ENCODE assay signal across 10 cellular contexts in the genomic region with DNA sequence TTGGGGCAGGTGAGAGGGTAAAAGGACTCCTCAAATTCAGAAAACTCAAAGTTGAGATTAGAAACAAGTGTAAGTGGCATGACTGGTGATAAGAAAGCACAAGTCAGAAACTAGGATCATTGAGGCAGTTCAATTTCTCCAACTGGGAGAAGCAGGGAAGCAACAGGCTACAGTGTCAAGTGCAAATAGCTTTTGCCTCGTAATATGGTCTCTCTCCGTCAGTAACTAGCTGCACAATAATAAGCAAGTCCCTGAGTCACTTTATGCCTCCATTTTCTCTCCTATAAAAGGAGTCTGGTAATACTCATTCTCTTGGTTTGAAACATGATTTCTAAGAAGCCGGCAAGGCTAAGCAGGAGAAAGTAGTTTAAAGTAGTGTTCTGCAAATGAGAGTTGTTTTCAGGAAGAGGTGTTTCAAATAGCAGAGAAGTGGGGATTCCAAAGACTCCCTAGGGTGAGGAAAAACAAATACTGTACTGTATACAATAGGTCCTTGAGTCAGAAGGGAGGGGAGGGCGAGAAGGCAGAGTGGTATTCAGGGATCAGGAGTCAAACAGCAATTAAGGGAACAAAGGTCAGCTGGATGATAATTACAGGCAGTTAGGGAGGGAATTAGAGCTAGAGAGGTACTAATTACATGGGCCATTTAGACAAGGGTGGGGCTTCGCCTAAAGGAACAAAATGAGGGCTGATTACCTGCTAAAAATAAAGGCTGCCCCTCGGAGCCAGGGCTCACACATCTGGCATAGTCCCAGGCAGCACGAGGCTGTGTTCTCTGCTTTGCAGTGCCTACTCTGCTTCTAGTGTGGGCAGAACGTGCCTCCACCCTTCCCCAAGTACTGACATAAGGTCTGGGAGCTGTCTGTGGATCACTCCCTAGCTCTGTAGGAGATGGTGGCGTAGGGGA.
DNase-seq lines count a peak whose midpoint lies in the region; ATAC-seq and TF ChIP-seq lines count a peak whose summit lies in the region.
"Had no signal": no experiment of that assay in that cellular context is flagged by ENCODE, and none has a peak within 500 bp of the region (broad histone marks: within the 10 kb centered on the region; RNA-seq: fewer than 3 reads in every experiment).

No MANE protein-coding gene starts in this region.

- no peak for ATAC-seq in activated T-helper 17 cell treated with anti-CD3 and anti-CD28 coated beads, Interleukin-2, amount 50 U/mL, for 72 hours (replicated peaks)
- no peak for ATAC-seq in HG02885 (IDR thresholded peaks at IDR 0.05; ENCODE audit: poor library complexity, unreplicated experiment)
- no peak for ATAC-seq in GM21723 (IDR thresholded peaks at IDR 0.05; ENCODE audit: unreplicated experiment)

- H3K36me3 ChIP-seq in neural progenitor cell = no peaks in the 10 kb centered on the region

- H3K9me3 ChIP-seq in neural progenitor cell (ENCODE audit: low read depth) = no peaks in the 10 kb centered on the region

- H3K4me3 ChIP-seq in choroid plexus epithelial cell (ENCODE audit: low read depth, low read length) = no peak overlapping the region
- H3K4me3 ChIP-seq in neural progenitor cell = peak overlapping the region; percentile 5

- no peak for TF ChIP-seq CTCF in choroid plexus epithelial cell (conservative IDR thresholded peaks at IDR 0.05; ENCODE audit: low read depth, low read length)
- TF ChIP-seq CTCF in neural progenitor cell (IDR thresholded peaks at IDR 0.05) = no peak

- peaks cover 25% of the 10 kb centered on the region for H3F3A ChIP-seq in neural progenitor cell (ENCODE audit: low read depth)

- H3K4me1 ChIP-seq in neural progenitor cell = peaks cover 19% of the 10 kb centered on the region

- peak overlapping the region; percentile 7 for H3K27ac ChIP-seq in neural progenitor cell

- DNase-seq in H4 (ENCODE audit: low spot score) (peak; percentile 20), NCI-H187 treated with DMSO at 0.1 percent for 48 hours (lab: John Stamatoyannopoulos, UW) (peak; percentile 99), choroid plexus epithelial cell (ENCODE audit: low read depth) (peak; percentile 40), neural progenitor cell (ENCODE audit: low spot score) (peak; percentile 87), NOMO-1 treated with DMSO at 0.1 percent for 48 hours (lab: John Stamatoyannopoulos, UW; ENCODE audit: unreplicated experiment) (no peak)
- DNase-seq: activated CD4-positive, CD25-positive, alpha-beta regulatory T cell; kidney glomerular epithelial cell had no signal

- H2AFZ ChIP-seq in neural progenitor cell (replicated peaks) = no peak overlapping the region

- H3K36me3 Mint-ChIP-seq in neural progenitor cell = no peaks in the 10 kb centered on the region
- H3K36me3 Mint-ChIP-seq in activated T-helper 17 cell treated with anti-CD3 and anti-CD28 coated beads, Interleukin-2, amount 50 U/mL, for 72 hours (ENCODE audit: low read depth) = no peaks in the 10 kb centered on the region

- H3K9me3 Mint-ChIP-seq in neural progenitor cell = no peaks in the 10 kb centered on the region
- peaks cover 4% of the 10 kb centered on the region for H3K9me3 Mint-ChIP-seq in activated T-helper 17 cell treated with anti-CD3 and anti-CD28 coated beads, Interleukin-2, amount 50 U/mL, for 72 hours

- no peaks in the 10 kb centered on the region for H3K79me2 ChIP-seq in neural progenitor cell (ENCODE audit: low read depth)

- peaks cover 7% of the 10 kb centered on the region for H3K4me1 Mint-ChIP-seq in neural progenitor cell
- no peaks in the 10 kb centered on the region for H3K4me1 Mint-ChIP-seq in activated T-helper 17 cell treated with anti-CD3 and anti-CD28 coated beads, Interleukin-2, amount 50 U/mL, for 72 hours

- no peak overlapping the region for H3K9ac ChIP-seq in neural progenitor cell

- no peak overlapping the region for H3K27ac Mint-ChIP-seq in neural progenitor cell
- H3K27ac Mint-ChIP-seq in activated T-helper 17 cell treated with anti-CD3 and anti-CD28 coated beads, Interleukin-2, amount 50 U/mL, for 72 hours = no peak overlapping the region

- peaks cover 35% of the 10 kb centered on the region for H3K27me3 ChIP-seq in neural progenitor cell

- H3K4me3 Mint-ChIP-seq in neural progenitor cell = no peak overlapping the region
- no peak overlapping the region for H3K4me3 Mint-ChIP-seq in activated T-helper 17 cell treated with anti-CD3 and anti-CD28 coated beads, Interleukin-2, amount 50 U/mL, for 72 hours

- no peaks in the 10 kb centered on the region for H4K20me1 ChIP-seq in neural progenitor cell (ENCODE audit: low read depth)

- H3K27me3 Mint-ChIP-seq in neural progenitor cell (ENCODE audit: insufficient read depth, low read depth) = peaks cover 3% of the 10 kb centered on the region
- H3K27me3 Mint-ChIP-seq in activated T-helper 17 cell treated with anti-CD3 and anti-CD28 coated beads, Interleukin-2, amount 50 U/mL, for 72 hours = peaks cover 3% of the 10 kb centered on the region

- peak overlapping the region; percentile 65 for H3K4me2 ChIP-seq in neural progenitor cell
